10 cellular contexts compared by ENCODE assay signal in genomic region chr11:12160680-12161079, GRCh38. TPM values are rescaled to one million over a fixed set of nuclear protein-coding genes. Genes with fewer than 3 reads are reported as not detected.
DNase-seq lines count a peak whose midpoint lies in the region; ATAC-seq, FAIRE-seq and TF ChIP-seq lines count a peak whose summit lies in the region.
"Had no signal": no experiment of that assay in that cellular context is flagged by ENCODE, and none has a peak within 500 bp of the region (broad histone marks: within the 10 kb centered on the region; RNA-seq: fewer than 3 reads in every experiment).

No MANE protein-coding gene starts in this region.

- H3K27me3 ChIP-seq in IMR-90 (ENCODE audit: control insufficient read depth, insufficient read depth, low read length) = no peaks in the 10 kb centered on the region
- no peaks in the 10 kb centered on the region for H3K27me3 ChIP-seq in colonic mucosa

- TF ChIP-seq POLR2A in A549 (IDR thresholded peaks at IDR 0.05; ENCODE audit: low read length) = no peak
- peak; percentile 48; the same call in 1 of the 2 replicates for TF ChIP-seq POLR2A in IMR-90 (IDR thresholded peaks at IDR 0.05; ENCODE audit: low read depth, low read length)
- no peak for TF ChIP-seq POLR2A in GM12891 (IDR thresholded peaks at IDR 0.05; ENCODE audit: low read depth, low read length)

- dilution Hi-C loops in IMR-90 (cut with HindIII; ENCODE audit: low sequenced_read_pairs, unreplicated experiment) = no loop called here

- FAIRE-seq in A549 (lab: Jason Lieb, UNC) (no peak), GM12891 (lab: Jason Lieb, UNC) (no peak)

- H2BK120ac ChIP-seq in IMR-90 (ENCODE audit: low read depth, low read length) = peak overlapping the region; percentile 97

- H2BK5ac ChIP-seq in IMR-90 (ENCODE audit: low read depth, low read length, poor library complexity, severe bottlenecking) = peak overlapping the region; percentile 85

- peak overlapping the region; percentile 87 to 88; a peak in 2 of 4 replicates for H4K8ac ChIP-seq in IMR-90 (ENCODE audit: low read depth in 2 of 2, low read length in 2 of 2)

- H3K36me3 ChIP-seq in IMR-90 (ENCODE audit: control insufficient read depth, insufficient read depth, low read length) (peaks cover 22% of the 10 kb centered on the region), colonic mucosa (no peaks in the 10 kb centered on the region)

- DNase-seq in A549 (ENCODE audit: low read depth in 1 of 2, low spot score in 1 of 2) = no peak
- peak; percentile 30 for DNase-seq in IMR-90
- DNase-seq in colonic mucosa = no peak
- peak; percentile 52 for DNase-seq in myocyte (ENCODE audit: low read depth)
- no peak for DNase-seq in DMS114 treated with DMSO at 0.1 percent for 48 hours (lab: John Stamatoyannopoulos, UW; ENCODE audit: unreplicated experiment)
- DNase-seq in GM12891 (ENCODE audit: insufficient read length, low spot score) = no peak
- DNase-seq in occipital lobe (lab: John Stamatoyannopoulos, UW) = no peak
- no peak for DNase-seq in RPMI8226
- DNase-seq: KBM-7; stimulated activated CD4-positive, alpha-beta T cell treated with anti-CD3 and anti-CD28 coated beads, Interleukin-4, amount 100 ng/mL, for 1 hour had no signal

- CTCF ChIA-PET in A549 (lab: Yijun Ruan, JAX) (interaction anchor here (0.7 to 5.7 kb wide), 7 partner anchors 17 to 113 kb away, joined by 3 to 45 read pairs (median 3); no protein-coding TSS in a partner anchor), IMR-90 (lab: Yijun Ruan, JAX) (no interaction called here)

- H2AK9ac ChIP-seq in IMR-90 (replicated peaks; ENCODE audit: low read depth, low read length, poor library complexity) = peak overlapping the region; percentile 90

- no peak for TF ChIP-seq CTCF in A549 (IDR thresholded peaks at IDR 0.05)
- TF ChIP-seq CTCF in IMR-90 (conservative IDR thresholded peaks at IDR 0.05; ENCODE audit: low read depth, low read length) = no peak
- TF ChIP-seq CTCF in colonic mucosa (IDR thresholded peaks at IDR 0.05) = no peak

- H2AK5ac ChIP-seq in IMR-90 (ENCODE audit: low read depth, low read length) = peak overlapping the region; percentile 94

- peak overlapping the region; percentile 51; the same call in 1 of the 2 replicates for H3K56ac ChIP-seq in IMR-90 (ENCODE audit: extremely low read depth, insufficient read depth, low read length)

- in situ Hi-C loops in IMR-90 (cut with MboI; ENCODE audit: low sequenced_read_pairs) = no loop called here

- peak overlapping the region; percentile 52; the same call in 1 of the 2 replicates for H4K5ac ChIP-seq in IMR-90 (ENCODE audit: low read depth, low read length)

- H3K9ac ChIP-seq in IMR-90 (ENCODE audit: low read depth, low read length) (no peak overlapping the region), colonic mucosa (ENCODE audit: low read depth in 2 of 2, low read length in 2 of 2) (peak overlapping the region in 1 of 2 donors; percentile 59)

- intact Hi-C loops in IMR-90 (cut with micrococcal nuclease) (loop anchor here (5.0 kb wide), 1 partner anchor 122 kb away; no protein-coding TSS in a partner anchor), colonic mucosa (cut with DNase I) (no loop called here)

- H3K4me3 ChIP-seq in A549 (no peak overlapping the region), IMR-90 (ENCODE audit: insufficient read depth, low read depth, low read length) (no peak overlapping the region), colonic mucosa (no peak overlapping the region)

- H3K9me1 ChIP-seq in IMR-90 (ENCODE audit: insufficient read depth, low read length) = peaks cover 57% of the 10 kb centered on the region

- H3K27ac ChIP-seq in A549 (peak overlapping the region; percentile 72 to 90; a peak in 4 of 6 replicates), IMR-90 (ENCODE audit: insufficient read depth, low read length) (peak overlapping the region; percentile 62), colonic mucosa (peak overlapping the region; percentile 68)

- peak overlapping the region; percentile 89 for H3K23ac ChIP-seq in IMR-90 (ENCODE audit: low read depth, low read length)

- H3K4me1 ChIP-seq in A549 (peaks cover 58% of the 10 kb centered on the region), IMR-90 (ENCODE audit: control insufficient read depth, insufficient read depth, low read length) (peaks cover 57% of the 10 kb centered on the region), colonic mucosa (peaks cover 42% of the 10 kb centered on the region)

- H2BK15ac ChIP-seq in IMR-90 (ENCODE audit: low read depth, low read length) = peak overlapping the region; percentile 87; the same call in 2 of the 3 replicates

- peak overlapping the region; percentile 85 for H2BK20ac ChIP-seq in IMR-90 (ENCODE audit: low read depth, low read length)

- no peak for TF ChIP-seq EP300 in A549 (IDR thresholded peaks at IDR 0.05)

- no peaks in the 10 kb centered on the region for H3K9me3 ChIP-seq in A549
- H3K9me3 ChIP-seq in IMR-90 (ENCODE audit: control insufficient read depth, insufficient read depth, low read length) = no peaks in the 10 kb centered on the region
- H3K9me3 ChIP-seq in colonic mucosa = no peaks in the 10 kb centered on the region

- H3K4ac ChIP-seq in IMR-90 (ENCODE audit: low read depth, low read length) = peak overlapping the region; percentile 98

- peak overlapping the region; percentile 96 for H3K14ac ChIP-seq in IMR-90 (replicated peaks; ENCODE audit: low read depth, low read length)

- TF ChIP-seq RAD21 in A549 (conservative IDR thresholded peaks at IDR 0.05 in 1 of 2, IDR thresholded peaks at IDR 0.05 in 1 of 2) (no peak), IMR-90 (IDR thresholded peaks at IDR 0.05; ENCODE audit: low read length) (no peak)

- no peak overlapping the region for H2AFZ ChIP-seq in IMR-90 (replicated peaks; ENCODE audit: low read length, poor library complexity)

- 79% methylated on average over 12 of the region's 12 CpGs for WGBS in A549 (ENCODE audit: missing lambda C conversion rate)
- 88% methylated on average over 4 of the region's 12 CpGs; no CpG with 5 or more reads in 1 of the 2 experiments for WGBS in IMR-90 (ENCODE audit: extremely low coverage in 2 of 2, insufficient read length in 1 of 2), 2 experiments

- H3K18ac ChIP-seq in IMR-90 (ENCODE audit: low read depth, low read length) = peak overlapping the region; percentile 20

- H4K91ac ChIP-seq in IMR-90 (ENCODE audit: insufficient read depth, low read depth, low read length) = peak overlapping the region; percentile 96

- ATAC-seq in A549 = no peak
- no peak for ATAC-seq in IMR-90 (ENCODE audit: low read depth)

- POLR2A ChIA-PET in A549 (lab: Yijun Ruan, JAX) (no interaction called here), IMR-90 (lab: Charles Lee; ENCODE audit: unreplicated experiment) (no interaction called here)

- H3K79me1 ChIP-seq in IMR-90 (ENCODE audit: low read depth in 1 of 2, low read length in 2 of 2) = peaks cover 51 to 90% of the 10 kb centered on the region in 2 experiments

- BruUV-seq in IMR-90 (replicated peaks; lab: Mats Ljungman, UMichigan) = no TSS peak

- H4K20me1 ChIP-seq in IMR-90 (ENCODE audit: insufficient read depth, low read length) = peaks cover 4% of the 10 kb centered on the region; the same call in 1 of the 2 replicates

- H3K4me2 ChIP-seq in A549 (peak overlapping the region; percentile 50; the same call in 2 of the 3 replicates), IMR-90 (ENCODE audit: low read depth, low read length) (no peak overlapping the region)

TF ChIP-seq in A549, 52 proteins besides CTCF, POLR2A, EP300 and RAD21:
- TF ChIP-seq ESRRA (IDR thresholded peaks at IDR 0.05; ENCODE audit: borderline replicate concordance, low read length) (no peak), EHMT2 (IDR thresholded peaks at IDR 0.05; ENCODE audit: low read depth) (no peak)
TF ChIP-seq in A549: peak in this region for 0.

TF ChIP-seq in IMR-90, 13 proteins besides CTCF, POLR2A, EP300 and RAD21 (continues in another document):
- TF ChIP-seq SMC3 (IDR thresholded peaks at IDR 0.05; ENCODE audit: low read depth, low read length) (no peak), NFE2L2 (IDR thresholded peaks at IDR 0.05; ENCODE audit: low read depth, low read length) (no peak), MXI1 (IDR thresholded peaks at IDR 0.05; ENCODE audit: borderline replicate concordance, low read depth, low read length) (no peak), CHD1 (IDR thresholded peaks at IDR 0.05; ENCODE audit: low read depth, low read length) (no peak), USF2 (IDR thresholded peaks at IDR 0.05; ENCODE audit: low read depth, low read length) (no peak)

TF ChIP-seq in GM12891, 5 proteins besides CTCF, POLR2A, EP300 and RAD21:
- TF ChIP-seq POU2F2 (IDR thresholded peaks at IDR 0.05; ENCODE audit: low read depth, low read length) (no peak), POLR2AphosphoS5 (IDR thresholded peaks at IDR 0.05; ENCODE audit: low read depth, low read length) (no peak), SPI1 (IDR thresholded peaks at IDR 0.05; ENCODE audit: low read depth, low read length) (no peak), PAX5 (IDR thresholded peaks at IDR 0.05; ENCODE audit: insufficient read depth, low read length, severe bottlenecking) (no peak), TAF1 (IDR thresholded peaks at IDR 0.05; ENCODE audit: low read depth, low read length) (no peak)

RNA-seq across cellular contexts. Expression of gene MICAL2, which starts 50.3 kb away (rescaled TPM):
- polyA plus RNA-seq in A549 (2011; rRNA removed) (42.1 and 52.4 TPM in 2 replicates), A549 (2017; fragmentation: RNase III; extraction: RNeasy Plus Mini Kit Qiagen cat#74134 plus additional on column Dnase treatment) (39.8 to 43.6 TPM (median 43.5 TPM) in 3 replicates), IMR-90 (2012; rRNA removed) (141 and 170 TPM in 2 replicates)
- 19.3 and 22.9 TPM in 2 replicates for polyA plus RNA-seq in A549 (2012; cell fraction: cytosol; rRNA removed)
- 25.5 and 31.9 TPM in 2 replicates for polyA plus RNA-seq in A549 (2012; cell fraction: nucleus; rRNA removed)
- polyA minus RNA-seq in A549 (2011; rRNA and poly(A)+ RNA removed) = 104 and 112 TPM in 2 replicates
- total RNA-seq in IMR-90 (2012; rRNA removed) (285 and 336 TPM in 2 replicates), colonic mucosa (100 to 1,000 TPM; 194 TPM), myocyte (14.7 TPM in 2 replicates), occipital lobe (28.2 TPM)
- polyA plus RNA-seq in IMR-90 (2012; cell fraction: cytosol; rRNA removed) = 63.9 and 84.9 TPM in 2 replicates
- polyA plus RNA-seq in IMR-90 (2012; cell fraction: nucleus; rRNA removed; ENCODE audit: low replicate concordance) = 109 and 162 TPM in 2 replicates
- polyA plus RNA-seq in myocyte (2012) = 179 TPM
- polyA plus RNA-seq in GM12891 (2012; ENCODE audit: low read depth, missing spikeins) = 3.4 TPM

Comparison
In these comparisons a context has a peak if more than half of its experiments do, and no peak if none do; other contexts are left out.
1. DNase-seq: peak in IMR-90 (single experiment) and myocyte (single experiment); none in A549 (0 of 2), colonic mucosa (single experiment), DMS114 treated with DMSO at 0.1 percent for 48 hours (single experiment), GM12891 (single experiment), occipital lobe (single experiment) and RPMI8226 (single experiment).
2. Peak in every context shown above with its lines, with median percentiles within 50 percentile points of each other: H3K27ac ChIP-seq.